In genomic region chr11:126495806-126496205, GRCh38 we compare ENCODE assay signal across 1 cellular context.
TF ChIP-seq lines count a peak whose summit lies in the region.

No MANE protein-coding gene starts in this region.

TF ChIP-seq in HepG2, 621 proteins besides CTCF, POLR2A, EP300 and RAD21 (continued from another document):
- TF ChIP-seq, protein P1, sequence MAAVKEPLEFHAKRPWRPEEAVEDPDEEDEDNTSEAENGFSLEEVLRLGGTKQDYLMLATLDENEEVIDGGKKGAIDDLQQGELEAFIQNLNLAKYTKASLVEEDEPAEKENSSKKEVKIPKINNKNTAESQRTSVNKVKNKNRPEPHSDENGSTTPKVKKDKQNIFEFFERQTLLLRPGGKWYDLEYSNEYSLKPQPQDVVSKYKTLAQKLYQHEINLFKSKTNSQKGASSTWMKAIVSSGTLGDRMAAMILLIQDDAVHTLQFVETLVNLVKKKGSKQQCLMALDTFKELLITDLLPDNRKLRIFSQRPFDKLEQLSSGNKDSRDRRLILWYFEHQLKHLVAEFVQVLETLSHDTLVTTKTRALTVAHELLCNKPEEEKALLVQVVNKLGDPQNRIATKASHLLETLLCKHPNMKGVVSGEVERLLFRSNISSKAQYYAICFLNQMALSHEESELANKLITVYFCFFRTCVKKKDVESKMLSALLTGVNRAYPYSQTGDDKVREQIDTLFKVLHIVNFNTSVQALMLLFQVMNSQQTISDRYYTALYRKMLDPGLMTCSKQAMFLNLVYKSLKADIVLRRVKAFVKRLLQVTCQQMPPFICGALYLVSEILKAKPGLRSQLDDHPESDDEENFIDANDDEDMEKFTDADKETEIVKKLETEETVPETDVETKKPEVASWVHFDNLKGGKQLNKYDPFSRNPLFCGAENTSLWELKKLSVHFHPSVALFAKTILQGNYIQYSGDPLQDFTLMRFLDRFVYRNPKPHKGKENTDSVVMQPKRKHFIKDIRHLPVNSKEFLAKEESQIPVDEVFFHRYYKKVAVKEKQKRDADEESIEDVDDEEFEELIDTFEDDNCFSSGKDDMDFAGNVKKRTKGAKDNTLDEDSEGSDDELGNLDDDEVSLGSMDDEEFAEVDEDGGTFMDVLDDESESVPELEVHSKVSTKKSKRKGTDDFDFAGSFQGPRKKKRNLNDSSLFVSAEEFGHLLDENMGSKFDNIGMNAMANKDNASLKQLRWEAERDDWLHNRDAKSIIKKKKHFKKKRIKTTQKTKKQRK (IDR thresholded peaks at IDR 0.05; ENCODE audit: low read length) = no peak
- TF ChIP-seq, protein P2, sequence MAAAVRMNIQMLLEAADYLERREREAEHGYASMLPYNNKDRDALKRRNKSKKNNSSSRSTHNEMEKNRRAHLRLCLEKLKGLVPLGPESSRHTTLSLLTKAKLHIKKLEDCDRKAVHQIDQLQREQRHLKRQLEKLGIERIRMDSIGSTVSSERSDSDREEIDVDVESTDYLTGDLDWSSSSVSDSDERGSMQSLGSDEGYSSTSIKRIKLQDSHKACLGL (CRISPR knock-in tag; IDR thresholded peaks at IDR 0.05) = no peak
- TF ChIP-seq ZNF292 (CRISPR knock-in tag; IDR thresholded peaks at IDR 0.05; ENCODE audit: borderline replicate concordance, low read depth) (no peak), NFYB (CRISPR knock-in tag; IDR thresholded peaks at IDR 0.05) (no peak), CBX1 (IDR thresholded peaks at IDR 0.05; ENCODE audit: low read depth) (no peak), SAFB2 (CRISPR knock-in tag; IDR thresholded peaks at IDR 0.05; ENCODE audit: borderline replicate concordance, low read depth) (no peak)
- TF ChIP-seq, protein P3, sequence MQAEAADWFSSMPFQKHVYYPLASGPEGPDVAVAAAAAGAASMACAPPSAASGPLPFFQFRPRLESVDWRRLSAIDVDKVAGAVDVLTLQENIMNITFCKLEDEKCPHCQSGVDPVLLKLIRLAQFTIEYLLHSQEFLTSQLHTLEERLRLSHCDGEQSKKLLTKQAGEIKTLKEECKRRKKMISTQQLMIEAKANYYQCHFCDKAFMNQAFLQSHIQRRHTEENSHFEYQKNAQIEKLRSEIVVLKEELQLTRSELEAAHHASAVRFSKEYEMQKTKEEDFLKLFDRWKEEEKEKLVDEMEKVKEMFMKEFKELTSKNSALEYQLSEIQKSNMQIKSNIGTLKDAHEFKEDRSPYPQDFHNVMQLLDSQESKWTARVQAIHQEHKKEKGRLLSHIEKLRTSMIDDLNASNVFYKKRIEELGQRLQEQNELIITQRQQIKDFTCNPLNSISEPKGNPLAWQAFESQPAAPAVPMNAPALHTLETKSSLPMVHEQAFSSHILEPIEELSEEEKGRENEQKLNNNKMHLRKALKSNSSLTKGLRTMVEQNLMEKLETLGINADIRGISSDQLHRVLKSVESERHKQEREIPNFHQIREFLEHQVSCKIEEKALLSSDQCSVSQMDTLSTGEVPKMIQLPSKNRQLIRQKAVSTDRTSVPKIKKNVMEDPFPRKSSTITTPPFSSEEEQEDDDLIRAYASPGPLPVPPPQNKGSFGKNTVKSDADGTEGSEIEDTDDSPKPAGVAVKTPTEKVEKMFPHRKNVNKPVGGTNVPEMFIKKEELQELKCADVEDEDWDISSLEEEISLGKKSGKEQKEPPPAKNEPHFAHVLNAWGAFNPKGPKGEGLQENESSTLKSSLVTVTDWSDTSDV (CRISPR knock-in tag; IDR thresholded peaks at IDR 0.05) = no peak
- TF ChIP-seq, protein P4, sequence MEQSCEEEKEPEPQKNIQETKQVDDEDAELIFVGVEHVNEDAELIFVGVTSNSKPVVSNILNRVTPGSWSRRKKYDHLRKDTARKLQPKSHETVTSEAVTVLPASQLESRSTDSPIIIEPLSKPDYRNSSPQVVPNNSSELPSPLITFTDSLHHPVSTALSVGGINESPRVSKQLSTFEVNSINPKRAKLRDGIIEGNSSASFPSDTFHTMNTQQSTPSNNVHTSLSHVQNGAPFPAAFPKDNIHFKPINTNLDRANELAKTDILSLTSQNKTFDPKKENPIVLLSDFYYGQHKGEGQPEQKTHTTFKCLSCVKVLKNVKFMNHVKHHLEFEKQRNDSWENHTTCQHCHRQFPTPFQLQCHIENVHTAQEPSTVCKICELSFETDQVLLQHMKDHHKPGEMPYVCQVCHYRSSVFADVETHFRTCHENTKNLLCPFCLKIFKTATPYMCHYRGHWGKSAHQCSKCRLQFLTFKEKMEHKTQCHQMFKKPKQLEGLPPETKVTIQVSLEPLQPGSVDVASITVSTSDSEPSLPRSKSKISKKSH (CRISPR knock-in tag; IDR thresholded peaks at IDR 0.05; ENCODE audit: borderline replicate concordance) = no peak
